1 cellular context compared by ENCODE assay signal in genomic region chr7:135770139-135770710, GRCh38.
TF ChIP-seq lines count a peak whose summit lies in the region.

No MANE protein-coding gene starts in this region.

TF ChIP-seq in H1, 55 proteins besides CTCF, POLR2A, EP300 and RAD21:
- TF ChIP-seq ZNF274 (IDR thresholded peaks at IDR 0.05; ENCODE audit: borderline replicate concordance, extremely low read depth, low read length): no peak
- TF ChIP-seq KDM5A (IDR thresholded peaks at IDR 0.05; ENCODE audit: low read length): no peak
- TF ChIP-seq NRF1 (IDR thresholded peaks at IDR 0.05; ENCODE audit: low read depth, low read length): no peak
- TF ChIP-seq SIX5 (IDR thresholded peaks at IDR 0.05; ENCODE audit: low read depth, low read length): no peak
- no peak for TF ChIP-seq CEBPB (IDR thresholded peaks at IDR 0.05; ENCODE audit: low read depth, low read length)
- no peak for TF ChIP-seq CHD7 (IDR thresholded peaks at IDR 0.05; ENCODE audit: insufficient replicate concordance, low read length)
- no peak for TF ChIP-seq SIN3A (conservative IDR thresholded peaks at IDR 0.05 in 1 of 2, IDR thresholded peaks at IDR 0.05 in 1 of 2; ENCODE audit: low read depth in 1 of 2, low read length in 2 of 2)
- no peak for TF ChIP-seq TBP (IDR thresholded peaks at IDR 0.05; ENCODE audit: low read depth, low read length)
- no peak for TF ChIP-seq RNF2 (IDR thresholded peaks at IDR 0.05; ENCODE audit: borderline replicate concordance, low read depth, low read length, missing control alignments, poor library complexity, severe bottlenecking)
- TF ChIP-seq ASH2L (IDR thresholded peaks at IDR 0.05; ENCODE audit: low read length): no peak
- TF ChIP-seq TAF7 (optimal IDR thresholded peaks at IDR 0.05; ENCODE audit: borderline replicate concordance, low read depth, low read length): no peak
- no peak for TF ChIP-seq EGR1 (IDR thresholded peaks at IDR 0.05; ENCODE audit: borderline replicate concordance, low read depth, low read length)
